In genomic region chr22:44211946-44212930, GRCh38 we compare ENCODE assay signal across 17 cellular contexts. TPM values are rescaled to one million over a fixed set of nuclear protein-coding genes. Genes with fewer than 3 reads are reported as not detected.
DNase-seq lines count a peak whose midpoint lies in the region; ATAC-seq and TF ChIP-seq lines count a peak whose summit lies in the region.
"Had no signal": no experiment of that assay in that cellular context is flagged by ENCODE, and none has a peak within 500 bp of the region (broad histone marks: within the 10 kb centered on the region; RNA-seq: fewer than 3 reads in every experiment).

No MANE protein-coding gene starts in this region.

- no peaks in the 10 kb centered on the region for H3K27me3 ChIP-seq in adrenal gland
- peaks cover 2% of the 10 kb centered on the region for H3K27me3 ChIP-seq in suprapubic skin
- H3K27me3 ChIP-seq: heart left ventricle had no signal

- intact Hi-C loops in adrenal gland (cut with DNase I): no loop called here

- ATAC-seq in GM18511 (IDR thresholded peaks at IDR 0.05; ENCODE audit: unreplicated experiment): no peak
- ATAC-seq: GM12878 had no signal

- WGBS in adrenal gland, 4 donors: 43 to 59% (median 51%) methylated on average over 12 of the region's 12 CpGs
- WGBS in suprapubic skin: 18% methylated on average over 12 of the region's 12 CpGs

- peak; percentile 5 for DNase-seq in NCI-H82 (lab: John Stamatoyannopoulos, UW)
- no peak for DNase-seq in NCI-H82 treated with DMSO at 0.1 percent for 48 hours (lab: John Stamatoyannopoulos, UW; ENCODE audit: unreplicated experiment)
- peak in 4 of 7 donors; percentile 9 to 37 (median 22) for DNase-seq in adrenal gland
- peak; percentile 50 for DNase-seq in inferior parietal cortex (ENCODE audit: extremely low spot score)
- no peak for DNase-seq in suprapubic skin (ENCODE audit: low spot score in 2 of 2)
- DNase-seq in GM20000 (ENCODE audit: low spot score): no peak
- no peak for DNase-seq in AG08396 (ENCODE audit: low spot score)
- DNase-seq: activated naive CD8-positive, alpha-beta T cell treated with anti-CD3 and anti-CD28 coated beads, Interleukin-2, amount 10 ng/mL, durations not matched to agents 7 days and 5 days; effector memory CD4-positive, alpha-beta T cell; heart left ventricle; MM.1S; NCI-H345; psoas muscle had no signal

- no peak for TF ChIP-seq EP300 in suprapubic skin (IDR thresholded peaks at IDR 0.05)

- H3K4me1 ChIP-seq in adrenal gland (replicated peaks in 1 of 2): no peaks in the 10 kb centered on the region
- H3K4me1 ChIP-seq in suprapubic skin: peaks cover 5% of the 10 kb centered on the region

- peak overlapping the region in 2 of 5 donors; percentile 17 to 60 for H3K27ac ChIP-seq in adrenal gland
- peak overlapping the region; percentile 45 for H3K27ac ChIP-seq in suprapubic skin
- H3K27ac ChIP-seq: 22Rv1, psoas muscle had no signal

- TF ChIP-seq POLR2A in adrenal gland (IDR thresholded peaks at IDR 0.05) (no peak), suprapubic skin (IDR thresholded peaks at IDR 0.05) (no peak)

- H3K9me3 ChIP-seq in adrenal gland (replicated peaks in 1 of 3): no peaks in the 10 kb centered on the region
- peaks cover 5% of the 10 kb centered on the region for H3K9me3 ChIP-seq in suprapubic skin
- H3K9me3 ChIP-seq: psoas muscle had no signal

- H3K36me3 ChIP-seq in adrenal gland (replicated peaks in 1 of 2) (no peaks in the 10 kb centered on the region), suprapubic skin (no peaks in the 10 kb centered on the region)
- H3K36me3 ChIP-seq: heart left ventricle had no signal

- no peak for TF ChIP-seq CTCF in adrenal gland (IDR thresholded peaks at IDR 0.05)
- TF ChIP-seq CTCF in suprapubic skin (IDR thresholded peaks at IDR 0.05): no peak
- no peak for TF ChIP-seq CTCF in GM20000 (IDR thresholded peaks at IDR 0.05; ENCODE audit: extremely low read depth, missing control alignments)

- H3K4me3 ChIP-seq in adrenal gland: no peak overlapping the region
- no peak overlapping the region for H3K4me3 ChIP-seq in suprapubic skin
- H3K4me3 ChIP-seq: GM12878, heart left ventricle, lung, psoas muscle had no signal

RNA-seq across cellular contexts. Expression of gene PARVG, which starts 31.5 kb away (rescaled TPM):
- total RNA-seq in adrenal gland (10 to 100 TPM in 6 of 8 donors, 1 to 10 TPM in 2; 8.8 to 48.6 (median 15.7) TPM), suprapubic skin (10 to 100 TPM in 1 of 4 donors, 1 to 10 TPM in 3; 1.6 to 17.1 (median 3.2) TPM)
- 10 to 100 TPM in 2 of 3 donors, 1 to 10 TPM in 1; 4.8 to 61.1 (median 14.3) TPM for polyA plus RNA-seq in adrenal gland

Comparison
In these comparisons a context has a peak if more than half of its experiments do, and no peak if none do; other contexts are left out.
1. DNase-seq: peak in NCI-H82 (single experiment), adrenal gland (4 of 7) and inferior parietal cortex (single experiment); none in NCI-H82 treated with DMSO at 0.1 percent for 48 hours (single experiment), suprapubic skin (0 of 2), GM20000 (single experiment) and AG08396 (single experiment).